In genomic region chr5:51621156-51621555, GRCh38 we compare ENCODE assay signal across 20 cellular contexts.
"Had no signal": no experiment of that assay in that cellular context is flagged by ENCODE, and none has a peak within 500 bp of the region (broad histone marks: within the 10 kb centered on the region; RNA-seq: fewer than 3 reads in every experiment).

No MANE protein-coding gene starts in this region.

- H3K9ac ChIP-seq: parathyroid adenoma had no signal

- H3K27ac ChIP-seq: cardiac muscle cell, epithelial cell of prostate, foreskin keratinocyte, lower lobe of right lung, parathyroid adenoma had no signal

- H3K4me1 ChIP-seq: foreskin keratinocyte, lower lobe of right lung, parathyroid adenoma had no signal

- H3K9me3 Mint-ChIP-seq: endodermal cell, type B pancreatic cell had no signal

- H3K36me3 Mint-ChIP-seq: activated CD4-positive, alpha-beta memory T cell treated with anti-CD3 and anti-CD28 coated beads for 36 hours; activated naive CD8-positive, alpha-beta T cell treated with anti-CD3 and anti-CD28 coated beads for 36 hours; natural killer cell treated with Interleukin-12 subunit alpha and Interleukin-12 subunit beta and Interleukin-15 and Interleukin-18, amount 100 ng/mL, for 72 hours; type B pancreatic cell; WTC11 had no signal

- H3K4me3 Mint-ChIP-seq: activated CD4-positive, alpha-beta memory T cell treated with anti-CD3 and anti-CD28 coated beads for 36 hours; activated CD4-positive, alpha-beta T cell treated with anti-CD3 and anti-CD28 coated beads for 36 hours; activated naive CD8-positive, alpha-beta T cell treated with anti-CD3 and anti-CD28 coated beads for 36 hours; activated T-helper 17 cell treated with anti-CD3 and anti-CD28 coated beads, Interleukin-2, amount 50 U/mL, for 72 hours; endodermal cell; natural killer cell treated with Interleukin-12 subunit alpha and Interleukin-12 subunit beta and Interleukin-15 and Interleukin-18, amount 100 ng/mL, for 72 hours; stimulated activated naive CD8-positive, alpha-beta T cell treated with anti-CD3 and anti-CD28 coated beads, Interleukin-15, Interleukin-2, amounts not matched to agents 100 ng/mL and 50 ng/mL, for 24 hours; T-helper 2 cell treated with Interferon-gamma antibody and Interleukin-4, amounts not matched to agents 5 μg/mL and 100 μg/mL, for 36 hours; type B pancreatic cell; WTC11 had no signal

- H3K9me3 ChIP-seq: lower lobe of right lung had no signal

- H3K27me3 ChIP-seq: foreskin keratinocyte had no signal

- H3K4me3 ChIP-seq: cardiac muscle cell, lower lobe of right lung had no signal

- H3K79me2 ChIP-seq: parathyroid adenoma had no signal

- H3K27ac Mint-ChIP-seq: activated CD4-positive, alpha-beta memory T cell treated with anti-CD3 and anti-CD28 coated beads for 36 hours; activated CD4-positive, alpha-beta T cell treated with anti-CD3 and anti-CD28 coated beads for 36 hours; activated naive CD8-positive, alpha-beta T cell treated with anti-CD3 and anti-CD28 coated beads for 36 hours; activated T-helper 17 cell treated with anti-CD3 and anti-CD28 coated beads, Interleukin-2, amount 50 U/mL, for 72 hours; endodermal cell; natural killer cell treated with Interleukin-12 subunit alpha and Interleukin-12 subunit beta and Interleukin-15 and Interleukin-18, amount 100 ng/mL, for 72 hours; stimulated activated naive CD8-positive, alpha-beta T cell treated with anti-CD3 and anti-CD28 coated beads, Interleukin-15, Interleukin-2, amounts not matched to agents 100 ng/mL and 50 ng/mL, for 24 hours; T-helper 2 cell treated with Interferon-gamma antibody and Interleukin-4, amounts not matched to agents 5 μg/mL and 100 μg/mL, for 36 hours; type B pancreatic cell; WTC11 had no signal

- H3K27me3 Mint-ChIP-seq: activated CD4-positive, alpha-beta memory T cell treated with anti-CD3 and anti-CD28 coated beads for 36 hours; activated CD4-positive, alpha-beta T cell treated with anti-CD3 and anti-CD28 coated beads for 36 hours; activated naive CD8-positive, alpha-beta T cell treated with anti-CD3 and anti-CD28 coated beads for 36 hours; activated T-helper 17 cell treated with anti-CD3 and anti-CD28 coated beads, Interleukin-2, amount 50 U/mL, for 72 hours; natural killer cell treated with Interleukin-12 subunit alpha and Interleukin-12 subunit beta and Interleukin-15 and Interleukin-18, amount 100 ng/mL, for 72 hours; stimulated activated naive CD8-positive, alpha-beta T cell treated with anti-CD3 and anti-CD28 coated beads, Interleukin-15, Interleukin-2, amounts not matched to agents 100 ng/mL and 50 ng/mL, for 24 hours; type B pancreatic cell had no signal

- H3K4me1 Mint-ChIP-seq: activated CD4-positive, alpha-beta T cell treated with anti-CD3 and anti-CD28 coated beads for 36 hours; activated naive CD8-positive, alpha-beta T cell treated with anti-CD3 and anti-CD28 coated beads for 36 hours; activated T-helper 17 cell treated with anti-CD3 and anti-CD28 coated beads, Interleukin-2, amount 50 U/mL, for 72 hours had no signal

- DNase-seq: activated CD4-positive, alpha-beta memory T cell treated with anti-CD3 and anti-CD28 coated beads for 36 hours; activated CD4-positive, alpha-beta T cell treated with anti-CD3 and anti-CD28 coated beads for 36 hours; activated naive CD4-positive, alpha-beta T cell; activated naive CD8-positive, alpha-beta T cell treated with anti-CD3 and anti-CD28 coated beads for 36 hours; activated T-cell treated with anti-CD3 and anti-CD28 coated beads, Interleukin-2, amount 50 U/mL, for 1 hour; amniotic stem cell; endodermal cell; foreskin keratinocyte; glutamatergic neuron; hippocampal formation; lower lobe of right lung had no signal

- H3K36me3 ChIP-seq: cardiac muscle cell, lower lobe of right lung had no signal

- H2AFZ ChIP-seq: parathyroid adenoma had no signal
